20 cellular contexts compared by ENCODE assay signal in the genomic region with DNA sequence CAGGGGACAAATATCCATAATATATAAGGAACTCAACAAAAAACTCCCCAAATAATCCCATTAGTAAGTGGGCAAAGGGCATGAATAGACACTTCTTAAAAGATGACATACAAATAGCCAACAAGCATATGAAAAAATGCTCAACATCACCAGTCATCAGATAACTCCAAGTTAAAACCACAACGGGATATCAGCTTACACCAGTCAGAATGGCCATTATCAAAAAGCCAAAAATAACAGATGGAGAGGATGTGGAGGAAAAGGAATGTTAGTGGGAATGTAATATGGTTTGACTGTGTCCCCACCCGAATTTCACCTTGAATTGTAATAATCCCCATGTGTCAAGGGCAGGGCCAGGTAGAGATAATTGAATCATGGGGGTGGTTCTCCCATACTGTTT.
A peak's percentile ranks its signal among the peaks of the same experiment; 100 is the strongest.
DNase-seq lines count a peak whose midpoint lies in the region; TF ChIP-seq lines count a peak whose summit lies in the region.
"Had no signal": no experiment of that assay in that cellular context is flagged by ENCODE, and none has a peak within 500 bp of the region (broad histone marks: within the 10 kb centered on the region; RNA-seq: fewer than 3 reads in every experiment).

No MANE protein-coding gene starts in this region.

- H3K27ac Mint-ChIP-seq in nephron progenitor cell = no peak overlapping the region
- H3K27ac Mint-ChIP-seq: activated CD8-positive, alpha-beta memory T cell treated with anti-CD3 and anti-CD28 coated beads, Interleukin-2, amount 10 ng/mL, durations not matched to agents 7 days and 5 days; T-cell had no signal

- H3K4me1 ChIP-seq in osteoblast (ENCODE audit: insufficient read depth, low read length) = no peaks in the 10 kb centered on the region
- H3K4me1 ChIP-seq: body of pancreas, suprapubic skin had no signal

- no peak overlapping the region for H3K4me3 Mint-ChIP-seq in nephron progenitor cell
- H3K4me3 Mint-ChIP-seq: activated CD8-positive, alpha-beta memory T cell treated with anti-CD3 and anti-CD28 coated beads, Interleukin-2, amount 10 ng/mL, durations not matched to agents 7 days and 5 days; T-cell had no signal

- no peaks in the 10 kb centered on the region for H3K79me2 ChIP-seq in osteoblast (ENCODE audit: insufficient read depth, low read length)

- no peaks in the 10 kb centered on the region for H3K36me3 ChIP-seq in osteoblast (ENCODE audit: insufficient read depth, low read length)
- H3K36me3 ChIP-seq: ovary, suprapubic skin had no signal

- no peaks in the 10 kb centered on the region for H3K9me3 ChIP-seq in osteoblast (ENCODE audit: low read depth, low read length)
- H3K9me3 ChIP-seq: body of pancreas, ovary, suprapubic skin had no signal

- H3K4me1 Mint-ChIP-seq in nephron progenitor cell = peaks cover 13% of the 10 kb centered on the region
- H3K4me1 Mint-ChIP-seq: activated CD8-positive, alpha-beta memory T cell treated with anti-CD3 and anti-CD28 coated beads, Interleukin-2, amount 10 ng/mL, durations not matched to agents 7 days and 5 days; T-cell had no signal

- no peaks in the 10 kb centered on the region for H3K27me3 ChIP-seq in osteoblast (ENCODE audit: insufficient read depth, low read length)
- H3K27me3 ChIP-seq: body of pancreas, ovary, suprapubic skin had no signal

- no peak for TF ChIP-seq CTCF in astrocyte of the cerebellum (IDR thresholded peaks at IDR 0.05; ENCODE audit: low read depth, low read length, missing control alignments)
- no peak for TF ChIP-seq CTCF in osteoblast (IDR thresholded peaks at IDR 0.05; ENCODE audit: extremely low read depth, low read depth, low read length)
- TF ChIP-seq CTCF in nephron progenitor cell (IDR thresholded peaks at IDR 0.05) = no peak
- TF ChIP-seq CTCF in coronary artery (IDR thresholded peaks at IDR 0.05) = no peak

- no peaks in the 10 kb centered on the region for H3K36me3 Mint-ChIP-seq in nephron progenitor cell (ENCODE audit: low read depth)
- H3K36me3 Mint-ChIP-seq: activated CD8-positive, alpha-beta memory T cell treated with anti-CD3 and anti-CD28 coated beads, Interleukin-2, amount 10 ng/mL, durations not matched to agents 7 days and 5 days; T-cell had no signal

- H3K4me3 ChIP-seq in astrocyte of the cerebellum (ENCODE audit: low read depth, low read length) = no peak overlapping the region
- no peak overlapping the region for H3K4me3 ChIP-seq in osteoblast (ENCODE audit: insufficient read depth, low read length)
- no peak overlapping the region for H3K4me3 ChIP-seq in coronary artery
- H3K4me3 ChIP-seq: body of pancreas, ovary, suprapubic skin had no signal

- peak; percentile 55 for DNase-seq in EL
- peak; percentile 72 for DNase-seq in NCI-H226
- DNase-seq in astrocyte of the cerebellum (ENCODE audit: low read depth) = peak; percentile 64
- DNase-seq in glomerular visceral epithelial cell (ENCODE audit: extremely low spot score) = peak; percentile 40
- no peak for DNase-seq in osteoblast (ENCODE audit: insufficient read length, low spot score, missing footprints)
- no peak for DNase-seq in nephron progenitor cell
- no peak for DNase-seq in D341Med (ENCODE audit: low spot score)
- no peak for DNase-seq in coronary artery (ENCODE audit: low spot score)
- DNase-seq: activated CD4-positive, CD25-positive, alpha-beta regulatory T cell; activated CD8-positive, alpha-beta memory T cell treated with anti-CD3 and anti-CD28 coated beads, Interleukin-2, amount 10 ng/mL, durations not matched to agents 7 days and 5 days; activated gamma-delta T cell treated with Interleukin-2 at 50 U/mL for 16 hours; AML-193; body of pancreas; left cardiac atrium; NCI-H1048; NCI-H2081 treated with DMSO at 0.1 percent for 48 hours; NCI-H748 treated with DMSO at 0.1 percent for 48 hours; ovary; T-cell had no signal

- H3K4me2 ChIP-seq in osteoblast (ENCODE audit: insufficient read depth, low read length) = no peak overlapping the region

- in situ Hi-C loops in astrocyte of the cerebellum (cut with HindIII; ENCODE audit: low sequenced_read_pairs) = no loop called here

- H3K27ac ChIP-seq in osteoblast (ENCODE audit: low read depth, low read length) (no peak overlapping the region), coronary artery (no peak overlapping the region)
- H3K27ac ChIP-seq: body of pancreas, ovary, suprapubic skin had no signal

- H3K27me3 Mint-ChIP-seq in nephron progenitor cell (ENCODE audit: low read depth, poor library complexity) = peaks cover 4% of the 10 kb centered on the region
- H3K27me3 Mint-ChIP-seq: activated CD8-positive, alpha-beta memory T cell treated with anti-CD3 and anti-CD28 coated beads, Interleukin-2, amount 10 ng/mL, durations not matched to agents 7 days and 5 days; T-cell had no signal

- no peaks in the 10 kb centered on the region for H3K9me3 Mint-ChIP-seq in nephron progenitor cell

- no peaks in the 10 kb centered on the region for H4K20me1 ChIP-seq in osteoblast (ENCODE audit: insufficient read depth, low read length)

- H2AFZ ChIP-seq in osteoblast (ENCODE audit: low read length) = no peak overlapping the region

Comparison
In these comparisons a context has a peak if more than half of its experiments do, and no peak if none do; other contexts are left out.
1. DNase-seq: peak in EL (single experiment), NCI-H226 (single experiment), astrocyte of the cerebellum (single experiment) and glomerular visceral epithelial cell (single experiment); none in osteoblast (single experiment), nephron progenitor cell (single experiment), D341Med (single experiment) and coronary artery (single experiment).